ENCODE assay signal across 8 cellular contexts in genomic region chr13:19632915-19633339, GRCh38. TPM values are rescaled to one million over a fixed set of nuclear protein-coding genes. Genes with fewer than 3 reads are reported as not detected.
A peak's percentile ranks its signal among the peaks of the same experiment; 100 is the strongest.
DNase-seq lines count a peak whose midpoint lies in the region; ATAC-seq and TF ChIP-seq lines count a peak whose summit lies in the region.

No MANE protein-coding gene starts in this region.

- WGBS in spleen, 5 donors: 32 to 39% (median 34%) methylated on average over 13 of the region's 13 CpGs

- H3K27ac Mint-ChIP-seq in T-cell (peak overlapping the region; percentile 99 to 100), glutamatergic neuron (ENCODE audit: unreplicated experiment) (peak overlapping the region; percentile 97)

- H3K36me3 ChIP-seq in spleen: peaks cover 0 to 14% (median 0%) of the 10 kb centered on the region in 6 donors

- no peaks in the 10 kb centered on the region for H3K27me3 ChIP-seq in spleen (replicated peaks in 1 of 7)

- peak; percentile 28 for DNase-seq in NCI-H2107 treated with DMSO at 0.1 percent for 48 hours (lab: John Stamatoyannopoulos, UW; ENCODE audit: unreplicated experiment)
- DNase-seq in NCI-H2107 (lab: John Stamatoyannopoulos, UW): no peak
- DNase-seq in T-cell: no peak
- no peak for DNase-seq in glutamatergic neuron
- DNase-seq in spleen: no peak
- DNase-seq in nucleus accumbens (lab: John Stamatoyannopoulos, UW): no peak

- TF ChIP-seq POLR2A in spleen (IDR thresholded peaks at IDR 0.05): no peak

- intact Hi-C loops in spleen (cut with DNase I; ENCODE audit: low total_unique reads): loop anchor here (10.0 kb wide), 1 partner anchor 232 kb away; the partner anchor contains the start of gene ZMYM5

- H3K4me3 Mint-ChIP-seq in T-cell: peak overlapping the region; percentile 100
- H3K4me3 Mint-ChIP-seq in glutamatergic neuron (ENCODE audit: unreplicated experiment): peak overlapping the region; percentile 98

- CTCF ChIA-PET in T-cell (lab: Charles Lee): interaction anchor here in 1 of 2 donors (0.5 to 0.7 kb wide), 2 partner anchors 24 to 218 kb away, joined by 3 to 5 read pairs; no protein-coding TSS in a partner anchor

- H3K36me3 Mint-ChIP-seq in T-cell (peaks cover 12% of the 10 kb centered on the region), glutamatergic neuron (ENCODE audit: unreplicated experiment) (peaks cover 6% of the 10 kb centered on the region)

- POLR2A ChIA-PET in T-cell (lab: Charles Lee): no interaction called here

- H3K4me1 Mint-ChIP-seq in T-cell (peaks cover 32 to 40% (median 35%) of the 10 kb centered on the region in 3 donors), glutamatergic neuron (ENCODE audit: low read depth, unreplicated experiment) (no peaks in the 10 kb centered on the region)

- no peaks in the 10 kb centered on the region for H3K27me3 Mint-ChIP-seq in T-cell
- H3K27me3 Mint-ChIP-seq in glutamatergic neuron (ENCODE audit: unreplicated experiment): peaks cover 3% of the 10 kb centered on the region

- H3K9me3 Mint-ChIP-seq in T-cell: peaks cover 0 to 5% (median 4%) of the 10 kb centered on the region in 3 donors
- H3K9me3 Mint-ChIP-seq in glutamatergic neuron (ENCODE audit: unreplicated experiment): peaks cover 10% of the 10 kb centered on the region

- H3K4me1 ChIP-seq in spleen: peaks cover 14 to 47% (median 41%) of the 10 kb centered on the region in 6 donors

- no peak for ATAC-seq in T-cell (replicated peaks in 1 of 4)
- no peak for ATAC-seq in GM18498 (IDR thresholded peaks at IDR 0.05; ENCODE audit: unreplicated experiment)
- ATAC-seq in HG02571 (IDR thresholded peaks at IDR 0.05; ENCODE audit: unreplicated experiment): no peak

- TF ChIP-seq CTCF in glutamatergic neuron (IDR thresholded peaks at IDR 0.05; ENCODE audit: partially characterized antibody, unreplicated experiment) (no peak), spleen (IDR thresholded peaks at IDR 0.05 in 8 of 11, conservative IDR thresholded peaks at IDR 0.05 in 3 of 11) (no peak)

- H3K9me3 ChIP-seq in spleen: peaks cover 0 to 10% (median 0%) of the 10 kb centered on the region in 8 donors

- peak overlapping the region; percentile 64 to 96 (median 77) for H3K4me3 ChIP-seq in spleen

- peak overlapping the region; percentile 87 to 98 (median 94) for H3K27ac ChIP-seq in spleen

RNA-seq across cellular contexts. Expression of gene MPHOSPH8, which starts 0.5 kb away (rescaled TPM):
- total RNA-seq in T-cell (10 to 100 TPM; 64.5 to 91.3 (median 84.1) TPM), glutamatergic neuron (ENCODE audit: unreplicated experiment) (31.8 TPM), spleen (10 to 100 TPM; 38.7 to 59.6 (median 47.7) TPM)
- 10 to 100 TPM; 16.6 to 32.2 (median 25.5) TPM for polyA plus RNA-seq in spleen
